ENCODE assay signal across 26 cellular contexts in the genomic region with DNA sequence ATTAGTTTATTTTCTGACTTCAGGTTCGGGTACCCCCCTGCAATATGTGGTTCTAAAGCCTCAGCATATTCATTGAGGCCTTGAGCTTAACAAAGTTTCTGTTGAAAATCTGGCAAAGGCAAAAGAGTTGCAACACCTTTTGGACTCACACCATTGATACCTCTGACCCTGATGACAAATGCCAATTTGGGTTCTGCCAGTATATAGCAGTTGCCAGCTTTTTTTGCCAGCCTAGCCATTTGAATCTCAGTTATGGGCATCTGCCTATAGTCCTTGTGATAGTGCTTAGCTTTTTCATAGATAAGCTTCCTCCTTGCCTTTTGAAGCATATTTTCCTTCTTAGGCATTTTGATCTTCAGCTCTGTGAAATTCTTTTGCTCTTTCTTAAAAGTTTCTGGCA. TPM values are rescaled to one million over a fixed set of nuclear protein-coding genes. Genes with fewer than 3 reads are reported as not detected.
"Had no signal": no experiment of that assay in that cellular context is flagged by ENCODE, and none has a peak within 500 bp of the region (broad histone marks: within the 10 kb centered on the region; RNA-seq: fewer than 3 reads in every experiment).

No MANE protein-coding gene starts in this region.

- H3K9me3 ChIP-seq: breast epithelium had no signal

- DNase-seq: activated CD4-positive, alpha-beta T cell treated with anti-CD3 and anti-CD28 coated beads for 4 hours; activated CD4-positive, alpha-beta T cell treated with anti-CD3 and anti-CD28 coated beads, Interleukin-2, amount 50 U/mL, for 4 hours; activated CD8-positive, alpha-beta memory T cell treated with anti-CD3 and anti-CD28 coated beads, Interleukin-2, amount 50 U/mL, for 48 hours; activated CD8-positive, alpha-beta T cell treated with anti-CD3 and anti-CD28 coated beads, Interleukin-2, amount 10 ng/mL, durations not matched to agents 7 days and 5 days; activated naive CD4-positive, alpha-beta T cell treated with anti-CD3 and anti-CD28 coated beads, Interleukin-2, amount 50 U/mL, for 16 hours; activated naive CD8-positive, alpha-beta T cell treated with anti-CD3 and anti-CD28 coated beads, Interleukin-2, amount 10 ng/mL, durations not matched to agents 7 days and 5 days; activated T-cell treated with anti-CD3 and anti-CD28 coated beads, Interleukin-2, amount 50 U/mL, for 1 hour; aorta; caudate nucleus; KG1; MV-4-11; NCI-H1092 treated with DMSO at 0.1 percent for 48 hours; NCI-H1417 treated with DMSO at 0.1 percent for 48 hours; NCI-H1694; NCI-H2029; NCI-H2107; NCI-H345; NCI-H510A; NCI-H69; PC-3; SHP77 treated with DMSO at 0.1 percent for 48 hours had no signal

- H3K27ac ChIP-seq: breast epithelium had no signal

- H3K27me3 ChIP-seq: breast epithelium had no signal

- H3K4me1 ChIP-seq: breast epithelium had no signal

- H3K4me3 ChIP-seq: breast epithelium had no signal

- H3K36me3 ChIP-seq: breast epithelium had no signal

- ATAC-seq: activated CD4-positive, CD25-positive, alpha-beta regulatory T cell treated with anti-CD3 and anti-CD28 coated beads, Interleukin-2, amount 50 U/mL, for 24 hours; activated CD8-positive, alpha-beta T cell treated with anti-CD3 and anti-CD28 coated beads, Interleukin-2, amount 10 ng/mL, durations not matched to agents 7 days and 5 days; PC-3 had no signal

RNA-seq across cellular contexts. Expression of gene LIPJ, which starts 31.9 kb away (rescaled TPM):
- total RNA-seq: activated CD8-positive, alpha-beta T cell treated with anti-CD3 and anti-CD28 coated beads, Interleukin-2, amount 10 ng/mL, durations not matched to agents 7 days and 5 days; LHCN-M2; M059J; PC-3; SK-MEL-5 had no signal
- polyA plus RNA-seq: aorta had no signal

RNA-seq across cellular contexts. Expression of gene RNLS, which starts 35.4 kb away (rescaled TPM):
- total RNA-seq: LHCN-M2, PC-3 had no signal

RNA-seq across cellular contexts. Expression of gene LIPF, which starts 45.7 kb away (rescaled TPM):
- total RNA-seq: activated CD8-positive, alpha-beta T cell treated with anti-CD3 and anti-CD28 coated beads, Interleukin-2, amount 10 ng/mL, durations not matched to agents 7 days and 5 days; activated naive CD8-positive, alpha-beta T cell treated with anti-CD3 and anti-CD28 coated beads, Interleukin-2, amount 10 ng/mL, durations not matched to agents 7 days and 5 days; aorta; breast epithelium; LHCN-M2; M059J; PC-3; SK-MEL-5 had no signal
